9 cellular contexts compared by ENCODE assay signal in genomic region chr3:189305412-189305811, GRCh38.
DNase-seq lines count a peak whose midpoint lies in the region; ATAC-seq and TF ChIP-seq lines count a peak whose summit lies in the region.
"Had no signal": no experiment of that assay in that cellular context is flagged by ENCODE, and none has a peak within 500 bp of the region (broad histone marks: within the 10 kb centered on the region; RNA-seq: fewer than 3 reads in every experiment).

No MANE protein-coding gene starts in this region.

- H3K4me3 ChIP-seq in thoracic aorta (no peak overlapping the region), Peyer's patch (no peak overlapping the region)

- H3K9me3 ChIP-seq in thoracic aorta (no peaks in the 10 kb centered on the region), Peyer's patch (no peaks in the 10 kb centered on the region)

- no peaks in the 10 kb centered on the region for H3K27me3 Mint-ChIP-seq in activated CD4-positive, alpha-beta T cell treated with anti-CD3 and anti-CD28 coated beads, Interleukin-2, amount 10 ng/mL, durations not matched to agents 7 days and 5 days
- H3K27me3 Mint-ChIP-seq in activated naive CD8-positive, alpha-beta T cell treated with anti-CD3 and anti-CD28 coated beads, Interleukin-2, amount 50 U/mL, for 24 hours, result peaks cover 2% of the 10 kb centered on the region

- H3K27ac ChIP-seq in thoracic aorta (peak overlapping the region; percentile 75 to 84), Peyer's patch (peak overlapping the region in 2 of 4 donors; percentile 47 to 66)

- H3K4me3 Mint-ChIP-seq in activated CD4-positive, alpha-beta T cell treated with anti-CD3 and anti-CD28 coated beads, Interleukin-2, amount 10 ng/mL, durations not matched to agents 7 days and 5 days, result no peak overlapping the region
- H3K4me3 Mint-ChIP-seq in activated naive CD8-positive, alpha-beta T cell treated with anti-CD3 and anti-CD28 coated beads, Interleukin-2, amount 50 U/mL, for 24 hours, result no peak overlapping the region

- no peaks in the 10 kb centered on the region for H3K36me3 ChIP-seq in thoracic aorta
- H3K36me3 ChIP-seq in Peyer's patch, result no peaks in the 10 kb centered on the region

- peaks cover 64% of the 10 kb centered on the region for H3K4me1 Mint-ChIP-seq in activated CD4-positive, alpha-beta T cell treated with anti-CD3 and anti-CD28 coated beads, Interleukin-2, amount 10 ng/mL, durations not matched to agents 7 days and 5 days
- H3K4me1 Mint-ChIP-seq in activated naive CD8-positive, alpha-beta T cell treated with anti-CD3 and anti-CD28 coated beads, Interleukin-2, amount 50 U/mL, for 24 hours, result peaks cover 57% of the 10 kb centered on the region

- peak overlapping the region; percentile 85 for H3K27ac Mint-ChIP-seq in activated CD4-positive, alpha-beta T cell treated with anti-CD3 and anti-CD28 coated beads, Interleukin-2, amount 10 ng/mL, durations not matched to agents 7 days and 5 days
- peak overlapping the region; percentile 56 for H3K27ac Mint-ChIP-seq in activated naive CD8-positive, alpha-beta T cell treated with anti-CD3 and anti-CD28 coated beads, Interleukin-2, amount 50 U/mL, for 24 hours

- H3K27me3 ChIP-seq in thoracic aorta (replicated peaks; ENCODE audit: insufficient read depth), result no peaks in the 10 kb centered on the region
- no peaks in the 10 kb centered on the region for H3K27me3 ChIP-seq in Peyer's patch

- H3K36me3 Mint-ChIP-seq in activated CD4-positive, alpha-beta T cell treated with anti-CD3 and anti-CD28 coated beads, Interleukin-2, amount 10 ng/mL, durations not matched to agents 7 days and 5 days (ENCODE audit: low read depth), result peaks cover 15% of the 10 kb centered on the region
- no peaks in the 10 kb centered on the region for H3K36me3 Mint-ChIP-seq in activated naive CD8-positive, alpha-beta T cell treated with anti-CD3 and anti-CD28 coated beads, Interleukin-2, amount 50 U/mL, for 24 hours (ENCODE audit: low read depth)

- peaks cover 6 to 25% of the 10 kb centered on the region in 2 donors for H3K4me1 ChIP-seq in thoracic aorta (ENCODE audit: control insufficient read depth in 1 of 2, low read depth in 2 of 2)
- H3K4me1 ChIP-seq in Peyer's patch, result peaks cover 0 to 16% (median 0%) of the 10 kb centered on the region in 4 donors

- no peak for DNase-seq in activated CD4-positive, alpha-beta T cell treated with anti-CD3 and anti-CD28 coated beads, Interleukin-2, amount 10 ng/mL, durations not matched to agents 7 days and 5 days
- no peak for DNase-seq in activated CD4-positive, alpha-beta T cell treated with anti-CD3 and anti-CD28 coated beads for 4 hours
- no peak for DNase-seq in activated naive CD8-positive, alpha-beta T cell treated with anti-CD3 and anti-CD28 coated beads, Interleukin-2, amount 50 U/mL, for 24 hours
- DNase-seq in thoracic aorta (ENCODE audit: low spot score) (no peak), Peyer's patch (no peak), RKO (ENCODE audit: low spot score) (no peak), amniotic stem cell (lab: John Stamatoyannopoulos, UW) (no peak)
- DNase-seq: erythroblast had no signal

- ATAC-seq in HG02885 (IDR thresholded peaks at IDR 0.05; ENCODE audit: poor library complexity, unreplicated experiment), result peak; percentile 69
- ATAC-seq in activated naive CD8-positive, alpha-beta T cell treated with anti-CD3 and anti-CD28 coated beads, Interleukin-2, amount 50 U/mL, for 24 hours, result peak; percentile 75
- no peak for ATAC-seq in thoracic aorta (ENCODE audit: insufficient number of reproducible peaks, low FRiP score, low read depth)

- H3K9me3 Mint-ChIP-seq in activated CD4-positive, alpha-beta T cell treated with anti-CD3 and anti-CD28 coated beads, Interleukin-2, amount 10 ng/mL, durations not matched to agents 7 days and 5 days, result peaks cover 5% of the 10 kb centered on the region
- no peaks in the 10 kb centered on the region for H3K9me3 Mint-ChIP-seq in activated naive CD8-positive, alpha-beta T cell treated with anti-CD3 and anti-CD28 coated beads, Interleukin-2, amount 50 U/mL, for 24 hours

- TF ChIP-seq POLR2A in Peyer's patch (IDR thresholded peaks at IDR 0.05), result no peak

- TF ChIP-seq CTCF in thoracic aorta (IDR thresholded peaks at IDR 0.05), result no peak
- no peak for TF ChIP-seq CTCF in Peyer's patch (IDR thresholded peaks at IDR 0.05)

- POLR2A ChIA-PET in activated CD4-positive, alpha-beta T cell treated with anti-CD3 and anti-CD28 coated beads, Interleukin-2, amount 10 ng/mL, durations not matched to agents 7 days and 5 days (lab: Charles Lee), result interaction anchor here (0.9 kb wide), 1 partner anchor 19 kb away, joined by 3 read pairs; no protein-coding TSS in a partner anchor

- CTCF ChIA-PET in activated CD4-positive, alpha-beta T cell treated with anti-CD3 and anti-CD28 coated beads, Interleukin-2, amount 10 ng/mL, durations not matched to agents 7 days and 5 days (lab: Charles Lee), result interaction anchor here (0.9 to 2.9 kb wide), 4 partner anchors 9 to 44 kb away, joined by 3 to 7 read pairs (median 3); no protein-coding TSS in a partner anchor
